Comparison of ENCODE assay signal across 8 cellular contexts in the genomic region with DNA sequence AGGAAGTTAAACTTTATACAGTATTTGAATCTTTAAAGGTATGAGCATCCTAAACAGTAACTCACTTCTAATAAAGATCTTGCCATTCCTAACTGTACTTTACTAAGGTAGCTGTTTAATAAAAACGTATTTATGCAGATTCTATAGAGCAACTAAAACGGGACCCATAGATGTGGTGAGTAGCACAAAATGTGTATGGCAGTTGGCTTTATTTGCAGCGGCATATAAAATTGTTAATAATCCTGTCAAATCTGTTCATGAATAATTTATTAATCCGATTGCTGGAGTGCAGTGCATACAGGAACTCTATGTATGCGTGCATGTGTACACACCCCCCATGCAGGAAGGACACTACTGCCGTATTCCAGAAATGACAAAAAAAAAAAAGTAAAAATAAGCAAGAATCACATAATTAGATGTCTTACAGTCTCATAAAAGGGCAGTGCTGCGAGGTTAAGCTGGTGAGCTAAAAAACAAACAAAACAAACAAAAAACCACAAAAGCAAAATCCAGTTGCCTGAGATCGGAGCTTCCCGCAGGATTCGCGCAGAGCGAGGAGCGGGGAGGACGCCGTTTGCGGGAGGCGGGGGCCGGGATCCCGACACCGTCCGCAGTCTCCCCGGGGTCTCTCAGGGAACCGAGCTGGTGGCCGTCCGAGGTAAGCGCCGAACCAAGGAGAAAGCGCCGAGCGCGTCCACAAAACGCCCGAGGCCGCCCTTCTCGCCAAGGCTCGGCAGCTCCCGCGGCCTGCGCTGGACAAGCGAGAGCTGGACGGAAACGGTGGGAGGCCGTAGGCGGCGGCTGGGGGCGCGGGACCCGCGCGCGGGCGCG. TPM values are rescaled to one million over a fixed set of nuclear protein-coding genes. Genes with fewer than 3 reads are reported as not detected.
DNase-seq lines count a peak whose midpoint lies in the region; ATAC-seq and TF ChIP-seq lines count a peak whose summit lies in the region.

No MANE protein-coding gene starts in this region.

- H3K4me1 ChIP-seq in gastroesophageal sphincter (peaks cover 5 to 41% (median 7%) of the 10 kb centered on the region in 3 donors), rectal smooth muscle tissue (ENCODE audit: control insufficient read depth, insufficient read depth, low read length) (peaks cover 17% of the 10 kb centered on the region)

- H3K27me3 ChIP-seq in BJ (ENCODE audit: control insufficient read depth, insufficient read depth, low read length): no peaks in the 10 kb centered on the region
- H3K27me3 ChIP-seq in gastroesophageal sphincter: no peaks in the 10 kb centered on the region
- no peaks in the 10 kb centered on the region for H3K27me3 ChIP-seq in rectal smooth muscle tissue (ENCODE audit: control insufficient read depth, insufficient read depth, low read length)

- H3K36me3 Mint-ChIP-seq in T-helper 2 cell treated with Interferon-gamma antibody and Interleukin-4, amounts not matched to agents 5 μg/mL and 100 μg/mL, for 36 hours (ENCODE audit: low read depth): peaks cover 17% of the 10 kb centered on the region

- POLR2A ChIA-PET in BJ (lab: Charles Lee): interaction anchor here (0.6 kb wide), 1 partner anchor 9 kb away, joined by 3 read pairs; no protein-coding TSS in a partner anchor

- peak overlapping the region; percentile 95 for H3K4me3 Mint-ChIP-seq in T-helper 2 cell treated with Interferon-gamma antibody and Interleukin-4, amounts not matched to agents 5 μg/mL and 100 μg/mL, for 36 hours

- TF ChIP-seq EP300 in gastroesophageal sphincter (IDR thresholded peaks at IDR 0.05): no peak

- no peaks in the 10 kb centered on the region for H3K9me3 Mint-ChIP-seq in T-helper 2 cell treated with Interferon-gamma antibody and Interleukin-4, amounts not matched to agents 5 μg/mL and 100 μg/mL, for 36 hours

- peaks cover 18% of the 10 kb centered on the region for H3K27me3 Mint-ChIP-seq in T-helper 2 cell treated with Interferon-gamma antibody and Interleukin-4, amounts not matched to agents 5 μg/mL and 100 μg/mL, for 36 hours (ENCODE audit: low read depth)

- peak overlapping the region; percentile 89 to 96 (median 92) for H3K27ac ChIP-seq in gastroesophageal sphincter
- peak overlapping the region; percentile 90 for H3K27ac ChIP-seq in rectal smooth muscle tissue (ENCODE audit: low read depth, low read length)

- ATAC-seq in GM18909 (IDR thresholded peaks at IDR 0.05; ENCODE audit: poor library complexity, unreplicated experiment): peak; percentile 29
- peak; percentile 25 for ATAC-seq in HG03139 (IDR thresholded peaks at IDR 0.05; ENCODE audit: unreplicated experiment)
- no peak for ATAC-seq in gastroesophageal sphincter

- peak overlapping the region; percentile 59 for H3K9ac ChIP-seq in rectal smooth muscle tissue (ENCODE audit: low read length)

- no peaks in the 10 kb centered on the region for H3K36me3 ChIP-seq in BJ (ENCODE audit: control insufficient read depth, insufficient read depth, low read length)
- H3K36me3 ChIP-seq in gastroesophageal sphincter: no peaks in the 10 kb centered on the region
- no peaks in the 10 kb centered on the region for H3K36me3 ChIP-seq in rectal smooth muscle tissue (ENCODE audit: control insufficient read depth, insufficient read depth, low read length)

- H3K4me1 Mint-ChIP-seq in T-helper 2 cell treated with Interferon-gamma antibody and Interleukin-4, amounts not matched to agents 5 μg/mL and 100 μg/mL, for 36 hours (ENCODE audit: low read depth): peaks cover 40% of the 10 kb centered on the region

- no peak for TF ChIP-seq POLR2A in gastroesophageal sphincter (IDR thresholded peaks at IDR 0.05)

- no peak for TF ChIP-seq CTCF in BJ (IDR thresholded peaks at IDR 0.05; ENCODE audit: insufficient read depth, low read depth, low read length)
- TF ChIP-seq CTCF in gastroesophageal sphincter (IDR thresholded peaks at IDR 0.05): peak in 1 of 4 experiments; percentile 8

- peak overlapping the region; percentile 99 for H3K27ac Mint-ChIP-seq in T-helper 2 cell treated with Interferon-gamma antibody and Interleukin-4, amounts not matched to agents 5 μg/mL and 100 μg/mL, for 36 hours

- DNase-seq in BJ (ENCODE audit: low read depth) (no peak), HPDE6-E6E7 (ENCODE audit: extremely low spot score) (no peak), NCI-H2107 (lab: John Stamatoyannopoulos, UW) (no peak)
- no peak for DNase-seq in T-helper 2 cell treated with Interferon-gamma antibody and Interleukin-4, amounts not matched to agents 5 μg/mL and 100 μg/mL, for 36 hours (ENCODE audit: low spot score)

- CTCF ChIA-PET in BJ (lab: Yijun Ruan, JAX): interaction anchor here (0.6 to 1.4 kb wide), 5 partner anchors 20 to 820 kb away, joined by 3 to 6 read pairs (median 3); a partner anchor contains a TSS

- WGBS in gastroesophageal sphincter (ENCODE audit: low coverage in 1 of 2), 2 donors: 1% methylated on average over 12 to 22 of the region's 53 CpGs

- peak overlapping the region; percentile 71 for H3K4me3 ChIP-seq in BJ (ENCODE audit: low read depth, low read length)
- peak overlapping the region; percentile 76 to 99 for H3K4me3 ChIP-seq in gastroesophageal sphincter
- peak overlapping the region; percentile 80 for H3K4me3 ChIP-seq in rectal smooth muscle tissue (ENCODE audit: low read length)

- H3K9me3 ChIP-seq in gastroesophageal sphincter: no peaks in the 10 kb centered on the region

RNA-seq across cellular contexts. Expression of a gene that starts 0.5 kb away (rescaled TPM):
- polyA plus RNA-seq in BJ (2011; rRNA removed): 20.9 and 45.9 TPM in 2 replicates
- 3.0 and 3.2 TPM in 2 replicates for polyA minus RNA-seq in BJ (2011; rRNA and poly(A)+ RNA removed)
- total RNA-seq in gastroesophageal sphincter: 10 to 100 TPM; 17.5 to 68.6 (median 24.6) TPM

RNA-seq across cellular contexts. Expression of a gene that starts 5.2 kb away (rescaled TPM):
- polyA plus RNA-seq in BJ (2011; rRNA removed): 20.3 and 44.3 TPM in 2 replicates
- 23.2 and 36.4 TPM in 2 replicates for polyA minus RNA-seq in BJ (2011; rRNA and poly(A)+ RNA removed)
- 100 to 1,000 TPM in 2 of 4 donors, 10 to 100 TPM in 2; 70.5 to 108 (median 94.3) TPM for total RNA-seq in gastroesophageal sphincter

RNA-seq across cellular contexts. Expression of a gene that starts 29.6 kb away (rescaled TPM):
- not detected in 2 replicates for polyA plus RNA-seq in BJ (2011; rRNA removed)
- not detected in 2 replicates for polyA minus RNA-seq in BJ (2011; rRNA and poly(A)+ RNA removed)
- total RNA-seq in gastroesophageal sphincter: not detected
